Comparison of ENCODE assay signal across 1 cellular context in the genomic region with DNA sequence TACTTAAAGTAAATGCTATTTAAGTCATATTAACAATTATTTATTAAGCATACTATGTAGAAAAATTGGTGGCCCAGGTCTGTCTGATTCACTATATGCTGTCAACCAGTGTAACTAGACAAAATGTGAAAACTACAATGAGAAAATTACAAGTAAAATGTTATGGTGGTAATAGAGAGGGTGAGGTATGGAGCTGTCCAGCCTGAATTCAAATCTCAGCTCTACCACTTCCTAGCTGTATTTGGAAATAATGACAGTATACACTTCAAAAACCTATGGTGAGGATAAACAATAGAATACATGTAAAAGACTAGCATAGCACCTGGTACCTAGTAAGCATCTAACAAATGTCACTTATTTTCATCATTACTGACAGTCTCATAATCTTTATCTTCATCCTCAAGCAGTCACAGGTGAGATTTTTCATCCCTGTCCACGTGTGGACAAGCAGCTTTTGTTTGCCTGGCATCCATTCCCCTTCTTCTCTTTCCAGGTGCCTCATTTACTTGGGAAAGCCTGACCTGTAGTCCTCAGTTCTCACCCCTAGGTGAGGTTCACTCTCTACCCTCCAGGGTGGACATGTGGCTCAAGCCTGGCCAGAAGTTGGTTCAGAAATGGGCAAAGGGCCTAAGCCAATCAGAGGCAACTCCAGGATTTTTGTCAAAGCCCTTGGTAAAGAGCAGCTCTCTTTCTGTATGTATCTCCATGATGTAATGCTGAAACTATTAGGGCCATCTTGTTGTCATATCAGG.
TF ChIP-seq lines count a peak whose summit lies in the region.

No MANE protein-coding gene starts in this region.

TF ChIP-seq in HCT116, 20 proteins besides CTCF, POLR2A, EP300 and RAD21:
- no peak for TF ChIP-seq EZH2phosphoT487 (IDR thresholded peaks at IDR 0.05; ENCODE audit: borderline replicate concordance)
- TF ChIP-seq, protein P1, sequence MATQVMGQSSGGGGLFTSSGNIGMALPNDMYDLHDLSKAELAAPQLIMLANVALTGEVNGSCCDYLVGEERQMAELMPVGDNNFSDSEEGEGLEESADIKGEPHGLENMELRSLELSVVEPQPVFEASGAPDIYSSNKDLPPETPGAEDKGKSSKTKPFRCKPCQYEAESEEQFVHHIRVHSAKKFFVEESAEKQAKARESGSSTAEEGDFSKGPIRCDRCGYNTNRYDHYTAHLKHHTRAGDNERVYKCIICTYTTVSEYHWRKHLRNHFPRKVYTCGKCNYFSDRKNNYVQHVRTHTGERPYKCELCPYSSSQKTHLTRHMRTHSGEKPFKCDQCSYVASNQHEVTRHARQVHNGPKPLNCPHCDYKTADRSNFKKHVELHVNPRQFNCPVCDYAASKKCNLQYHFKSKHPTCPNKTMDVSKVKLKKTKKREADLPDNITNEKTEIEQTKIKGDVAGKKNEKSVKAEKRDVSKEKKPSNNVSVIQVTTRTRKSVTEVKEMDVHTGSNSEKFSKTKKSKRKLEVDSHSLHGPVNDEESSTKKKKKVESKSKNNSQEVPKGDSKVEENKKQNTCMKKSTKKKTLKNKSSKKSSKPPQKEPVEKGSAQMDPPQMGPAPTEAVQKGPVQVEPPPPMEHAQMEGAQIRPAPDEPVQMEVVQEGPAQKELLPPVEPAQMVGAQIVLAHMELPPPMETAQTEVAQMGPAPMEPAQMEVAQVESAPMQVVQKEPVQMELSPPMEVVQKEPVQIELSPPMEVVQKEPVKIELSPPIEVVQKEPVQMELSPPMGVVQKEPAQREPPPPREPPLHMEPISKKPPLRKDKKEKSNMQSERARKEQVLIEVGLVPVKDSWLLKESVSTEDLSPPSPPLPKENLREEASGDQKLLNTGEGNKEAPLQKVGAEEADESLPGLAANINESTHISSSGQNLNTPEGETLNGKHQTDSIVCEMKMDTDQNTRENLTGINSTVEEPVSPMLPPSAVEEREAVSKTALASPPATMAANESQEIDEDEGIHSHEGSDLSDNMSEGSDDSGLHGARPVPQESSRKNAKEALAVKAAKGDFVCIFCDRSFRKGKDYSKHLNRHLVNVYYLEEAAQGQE (IDR thresholded peaks at IDR 0.05; ENCODE audit: low read depth): peak; percentile 10; the same call in 1 of the 2 replicates
